ENCODE assay signal across 25 cellular contexts in the genomic region with DNA sequence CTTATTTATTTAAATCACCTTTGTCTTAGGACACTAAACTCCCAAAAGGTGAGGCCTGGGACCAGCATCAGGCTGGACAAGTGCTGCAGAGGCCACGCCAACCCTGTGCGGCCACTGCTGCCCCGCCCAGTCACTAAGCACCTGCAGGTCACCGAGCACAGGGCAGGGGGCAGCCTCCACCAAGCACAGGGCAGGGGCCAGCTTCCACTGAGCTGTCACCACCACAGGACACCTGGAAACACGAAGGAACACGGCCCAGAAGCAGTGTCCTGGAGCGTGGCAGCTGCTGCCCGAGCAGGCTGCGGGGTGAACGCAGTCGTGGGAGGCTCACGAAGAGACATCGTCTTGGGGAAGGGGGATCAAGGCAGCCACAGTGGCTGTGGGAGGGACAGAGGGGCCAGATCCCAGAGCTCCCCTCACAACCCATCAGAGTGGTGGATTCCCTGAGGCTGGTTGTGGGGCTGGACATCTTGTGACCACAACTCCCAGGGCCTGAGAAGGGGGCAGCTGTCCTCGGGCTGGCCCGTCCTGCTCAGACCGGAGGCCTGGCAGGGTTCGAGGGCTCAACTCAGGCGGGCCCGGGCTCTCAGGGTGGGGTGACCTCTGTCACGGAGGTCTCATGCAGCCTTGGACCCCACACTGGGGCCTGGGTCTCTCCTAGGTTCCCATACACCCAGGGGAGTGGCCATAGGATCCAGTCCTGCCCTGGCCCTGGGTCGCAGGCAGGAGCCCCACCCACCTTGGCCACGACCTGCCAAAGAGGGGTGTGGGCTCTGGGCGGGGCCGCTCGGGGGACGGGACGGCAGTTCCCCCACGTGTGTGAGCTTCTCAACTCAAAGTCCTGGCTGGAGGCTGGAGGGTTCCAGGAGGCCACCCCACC. TPM values are rescaled to one million over a fixed set of nuclear protein-coding genes. Genes with fewer than 3 reads are reported as not detected.
DNase-seq lines count a peak whose midpoint lies in the region; ATAC-seq and TF ChIP-seq lines count a peak whose summit lies in the region.
"Had no signal": no experiment of that assay in that cellular context is flagged by ENCODE, and none has a peak within 500 bp of the region (broad histone marks: within the 10 kb centered on the region; RNA-seq: fewer than 3 reads in every experiment).

No MANE protein-coding gene starts in this region.

- no peak overlapping the region for H3K4me2 ChIP-seq in PC-3 (ENCODE audit: low read length)

- 0 out of 2 replicates have a peak, but pooled peaks cover 3% of the 10 kb centered on the region for H3K9me3 ChIP-seq in PC-3 (ENCODE audit: low read length)
- no peaks in the 10 kb centered on the region for H3K9me3 ChIP-seq in mucosa of stomach (ENCODE audit: control insufficient read depth, low read length)
- no peaks in the 10 kb centered on the region for H3K9me3 ChIP-seq in thyroid gland

- H4K20me1 ChIP-seq in PC-3 (ENCODE audit: low read length) = no peaks in the 10 kb centered on the region

- H3K9me3 Mint-ChIP-seq in endothelial cell (ENCODE audit: unreplicated experiment) = peaks cover 5% of the 10 kb centered on the region

- peaks cover 5% of the 10 kb centered on the region; the same call in 1 of the 2 replicates for H3K36me3 ChIP-seq in PC-3 (ENCODE audit: low read depth, low read length)
- no peaks in the 10 kb centered on the region for H3K36me3 ChIP-seq in mucosa of stomach (ENCODE audit: control insufficient read depth, insufficient read depth, low read length)
- H3K36me3 ChIP-seq in thyroid gland = no peaks in the 10 kb centered on the region
- H3K36me3 ChIP-seq: breast epithelium, sigmoid colon, upper lobe of left lung had no signal

- no peak overlapping the region for H3K27ac ChIP-seq in PC-3 (ENCODE audit: low read length)
- H3K27ac ChIP-seq in thyroid gland = no peak overlapping the region
- H3K27ac ChIP-seq: HL-60, sigmoid colon, upper lobe of left lung had no signal

- H3K9me2 ChIP-seq in PC-3 (replicated peaks; ENCODE audit: low read length) = no peaks in the 10 kb centered on the region

- H3K27me3 Mint-ChIP-seq in endothelial cell (ENCODE audit: unreplicated experiment) = no peaks in the 10 kb centered on the region
- H3K27me3 Mint-ChIP-seq: activated naive CD8-positive, alpha-beta T cell treated with anti-CD3 and anti-CD28 coated beads, Interleukin-2, amount 50 U/mL, for 24 hours; CD4-positive, CD25-positive, alpha-beta regulatory T cell had no signal

- H3K27me3 ChIP-seq in PC-3 (ENCODE audit: low read length) (no peaks in the 10 kb centered on the region), mucosa of stomach (ENCODE audit: control insufficient read depth, insufficient read depth, low read length) (no peaks in the 10 kb centered on the region), thyroid gland (no peaks in the 10 kb centered on the region)
- H3K27me3 ChIP-seq: breast epithelium, sigmoid colon, upper lobe of left lung had no signal

- H3K9ac ChIP-seq in PC-3 (ENCODE audit: low read length) (no peak overlapping the region), mucosa of stomach (ENCODE audit: low read length) (peak overlapping the region; percentile 18)

- H2AFZ ChIP-seq in PC-3 (ENCODE audit: low read length) = no peak overlapping the region

- H3K4me1 Mint-ChIP-seq in endothelial cell (ENCODE audit: unreplicated experiment) = no peaks in the 10 kb centered on the region
- H3K4me1 Mint-ChIP-seq: activated naive CD8-positive, alpha-beta T cell treated with anti-CD3 and anti-CD28 coated beads, Interleukin-2, amount 50 U/mL, for 24 hours; CD4-positive, CD25-positive, alpha-beta regulatory T cell; memory B cell had no signal

- H3K4me1 ChIP-seq in PC-3 (ENCODE audit: insufficient read depth, low read length) (peaks cover 5% of the 10 kb centered on the region), mucosa of stomach (ENCODE audit: control insufficient read depth, insufficient read depth, low read length) (peaks cover 24% of the 10 kb centered on the region), thyroid gland (no peaks in the 10 kb centered on the region)
- H3K4me1 ChIP-seq: breast epithelium, sigmoid colon, upper lobe of left lung had no signal

- H3K27ac Mint-ChIP-seq in endothelial cell (ENCODE audit: unreplicated experiment) = no peak overlapping the region
- H3K27ac Mint-ChIP-seq: activated naive CD8-positive, alpha-beta T cell treated with anti-CD3 and anti-CD28 coated beads, Interleukin-2, amount 50 U/mL, for 24 hours; CD4-positive, CD25-positive, alpha-beta regulatory T cell; memory B cell; T-helper 1 cell treated with Interleukin-12 subunit alpha and Interleukin-12 subunit beta and Interleukin-4 antibody, amounts not matched to agents 30 μg/mL and 1 μg/mL, for 36 hours had no signal

- H3K4me3 Mint-ChIP-seq in endothelial cell (ENCODE audit: unreplicated experiment) = no peak overlapping the region
- H3K4me3 Mint-ChIP-seq: activated naive CD8-positive, alpha-beta T cell treated with anti-CD3 and anti-CD28 coated beads, Interleukin-2, amount 50 U/mL, for 24 hours; CD4-positive, CD25-positive, alpha-beta regulatory T cell; memory B cell; T-helper 1 cell treated with Interleukin-12 subunit alpha and Interleukin-12 subunit beta and Interleukin-4 antibody, amounts not matched to agents 30 μg/mL and 1 μg/mL, for 36 hours had no signal

- TF ChIP-seq CTCF in PC-3 (conservative IDR thresholded peaks at IDR 0.05; ENCODE audit: low read depth, low read length) (peak; percentile 16; the same call in 1 of the 2 replicates), endothelial cell (IDR thresholded peaks at IDR 0.05; ENCODE audit: unreplicated experiment) (no peak), thyroid gland (IDR thresholded peaks at IDR 0.05) (no peak)

- no peaks in the 10 kb centered on the region for H3F3A ChIP-seq in PC-3 (ENCODE audit: low read length, unreplicated experiment)

- DNase-seq in D341Med (ENCODE audit: low spot score) = peak; percentile 53
- DNase-seq in PC-3 = no peak
- no peak for DNase-seq in cerebellum (ENCODE audit: low spot score)
- no peak for DNase-seq in endothelial cell (ENCODE audit: low spot score)
- DNase-seq in thyroid gland = no peak
- DNase-seq: ACHN; activated CD4-positive, CD25-positive, alpha-beta regulatory T cell; activated CD8-positive, alpha-beta memory T cell treated with anti-CD3 and anti-CD28 coated beads for 24 hours; activated naive CD8-positive, alpha-beta T cell treated with anti-CD3 and anti-CD28 coated beads, Interleukin-2, amount 50 U/mL, for 24 hours; CD4-positive, CD25-positive, alpha-beta regulatory T cell; GOT3; NCI-H1048; NCI-H2029 treated with DMSO at 0.1 percent for 48 hours; NCI-H510A; SIG-M5; sigmoid colon; stimulated activated naive CD4-positive, alpha-beta T cell treated with Interleukin-2 at 50 U/mL for 16 hours had no signal

- CTCF ChIA-PET in PC-3 (lab: Charles Lee) = no interaction called here

- no peak overlapping the region for H3K4me3 ChIP-seq in PC-3 (ENCODE audit: low read length)
- no peak overlapping the region for H3K4me3 ChIP-seq in mucosa of stomach (ENCODE audit: low read length)
- no peak overlapping the region for H3K4me3 ChIP-seq in thyroid gland (replicated peaks in 1 of 3)
- H3K4me3 ChIP-seq: breast epithelium, sigmoid colon, upper lobe of left lung had no signal

- H3K79me2 ChIP-seq in PC-3 (ENCODE audit: low read length) = no peaks in the 10 kb centered on the region

- TF ChIP-seq POLR2A in thyroid gland (IDR thresholded peaks at IDR 0.05) = no peak

- WGBS in thyroid gland, 2 donors = 92 to 93% methylated on average over 19 to 20 of the region's 28 CpGs

- no peaks in the 10 kb centered on the region for H3K36me3 Mint-ChIP-seq in endothelial cell (ENCODE audit: low read depth, unreplicated experiment)

- BruUV-seq in PC-3 (replicated peaks; lab: Mats Ljungman, UMichigan) = no TSS peak

- POLR2A ChIA-PET in PC-3 (lab: Charles Lee; ENCODE audit: unreplicated experiment) = no interaction called here

- intact Hi-C loops in PC-3 (cut with micrococcal nuclease) (no loop called here), thyroid gland (cut with DNase I) (no loop called here)

- no peak for ATAC-seq in PC-3
- peak; percentile 30 for ATAC-seq in esophagus mucosa
- no peak for ATAC-seq in GM18870 (IDR thresholded peaks at IDR 0.05; ENCODE audit: unreplicated experiment)
- ATAC-seq: activated naive CD8-positive, alpha-beta T cell treated with anti-CD3 and anti-CD28 coated beads, Interleukin-2, amount 50 U/mL, for 24 hours had no signal

RNA-seq across cellular contexts. Expression of a gene that starts 18.7 kb away (rescaled TPM):
- total RNA-seq in PC-3 (2014; rRNA removed) = 16.5 and 22.4 TPM in 2 replicates
- total RNA-seq in esophagus mucosa = 6.6 TPM
- 9.8 TPM for total RNA-seq in cerebellum
- 6.7 TPM for total RNA-seq in endothelial cell (ENCODE audit: unreplicated experiment)
- total RNA-seq in thyroid gland = 10 to 100 TPM in 2 of 4 donors, 1 to 10 TPM in 2; 6.2 to 19.3 (median 11.3) TPM

RNA-seq across cellular contexts. Expression of a gene that starts 31.6 kb away (rescaled TPM):
- total RNA-seq in PC-3 (2014; rRNA removed) (101 and 110 TPM in 2 replicates), esophagus mucosa (63.8 TPM), cerebellum (49.4 TPM), endothelial cell (ENCODE audit: unreplicated experiment) (74.1 TPM), thyroid gland (10 to 100 TPM; 79.3 to 95.9 (median 84.2) TPM)

RNA-seq across cellular contexts. Expression of a gene that starts 36.7 kb away (rescaled TPM):
- 32.9 and 37.4 TPM in 2 replicates for total RNA-seq in PC-3 (2014; rRNA removed)
- 18.2 TPM for total RNA-seq in esophagus mucosa
- total RNA-seq in cerebellum = 14.8 TPM
- total RNA-seq in endothelial cell (ENCODE audit: unreplicated experiment) = 27.9 TPM
- 100 to 1,000 TPM in 1 of 4 donors, 10 to 100 TPM in 2, 1 to 10 TPM in 1; 9.3 to 122 (median 16.2) TPM for total RNA-seq in thyroid gland

RNA-seq across cellular contexts. Expression of a gene that starts 55.6 kb away (rescaled TPM):
- total RNA-seq in PC-3 (2014; rRNA removed) (8.4 and 14.7 TPM in 2 replicates), esophagus mucosa (3.2 TPM), cerebellum (13.9 TPM), endothelial cell (ENCODE audit: unreplicated experiment) (10.6 TPM), thyroid gland (10 to 100 TPM in 3 of 4 donors, 1 to 10 TPM in 1; 7.2 to 13.3 (median 12.0) TPM)
